8 cellular contexts compared by ENCODE assay signal in the genomic region with DNA sequence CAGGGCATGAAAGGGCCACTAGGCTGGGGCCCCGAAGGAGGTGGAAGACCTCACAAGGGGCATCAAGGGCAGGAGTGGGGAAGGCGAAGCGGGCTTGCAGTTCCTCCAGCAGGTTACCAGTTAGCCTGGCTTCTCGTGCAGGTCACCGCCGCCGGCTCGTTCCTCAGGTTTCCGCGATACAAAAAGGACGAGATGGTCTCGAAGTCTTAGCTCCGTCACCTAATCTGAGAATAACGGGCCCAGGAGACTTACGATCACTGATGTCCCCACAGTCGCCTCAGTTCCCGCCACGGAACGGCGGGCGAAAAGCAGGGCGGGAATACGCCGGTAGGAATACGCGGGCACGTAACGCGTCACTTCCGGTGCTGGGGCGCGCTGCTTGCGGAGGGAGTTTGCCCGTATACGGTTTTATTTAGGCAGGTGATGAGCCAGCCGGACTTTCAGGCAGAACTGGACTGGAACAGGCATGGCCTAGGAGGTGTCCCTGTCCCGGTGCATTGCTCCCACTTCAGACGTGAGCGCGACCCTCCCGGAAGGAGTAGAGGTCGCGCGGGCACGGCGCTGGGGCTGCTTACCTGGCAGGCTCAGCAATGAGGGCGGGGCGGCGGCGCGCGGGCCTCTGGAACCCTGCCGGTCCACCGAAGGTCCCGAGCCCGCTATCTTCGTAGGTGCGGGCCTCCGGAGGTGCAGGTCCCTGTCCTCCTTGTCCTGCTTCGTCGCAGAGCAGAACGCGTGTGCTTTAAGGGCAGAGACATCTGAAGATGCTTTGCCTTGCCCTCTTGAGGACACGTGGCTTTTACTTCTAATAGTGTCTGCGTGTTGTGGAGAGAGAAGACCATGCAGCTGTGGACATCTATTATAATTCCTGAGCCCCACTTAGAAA. TPM values are rescaled to one million over a fixed set of nuclear protein-coding genes. Genes with fewer than 3 reads are reported as not detected.
DNase-seq lines count a peak whose midpoint lies in the region; TF ChIP-seq lines count a peak whose summit lies in the region.

A gene with protein sequence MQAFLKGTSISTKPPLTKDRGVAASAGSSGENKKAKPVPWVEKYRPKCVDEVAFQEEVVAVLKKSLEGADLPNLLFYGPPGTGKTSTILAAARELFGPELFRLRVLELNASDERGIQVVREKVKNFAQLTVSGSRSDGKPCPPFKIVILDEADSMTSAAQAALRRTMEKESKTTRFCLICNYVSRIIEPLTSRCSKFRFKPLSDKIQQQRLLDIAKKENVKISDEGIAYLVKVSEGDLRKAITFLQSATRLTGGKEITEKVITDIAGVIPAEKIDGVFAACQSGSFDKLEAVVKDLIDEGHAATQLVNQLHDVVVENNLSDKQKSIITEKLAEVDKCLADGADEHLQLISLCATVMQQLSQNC (minus strand): TSS at position 310 of the 883 bp plus-strand sequence. CDS start 1,769 bp downstream, outside the sequence.

- H3K27me3 Mint-ChIP-seq in activated T-helper 2 cell treated with anti-CD3 and anti-CD28 coated beads, Interferon-gamma antibody, Interleukin-2, Interleukin-4, amounts not matched to agents 10 μg/mL and 5 μg/mL and 100 μg/mL, durations not matched to agents 14 hours and 24 hours and 36 hours (ENCODE audit: low read depth), result no peaks in the 10 kb centered on the region
- no peaks in the 10 kb centered on the region for H3K27me3 Mint-ChIP-seq in nephron (ENCODE audit: low read depth)
- H3K27me3 Mint-ChIP-seq in stimulated activated naive CD8-positive, alpha-beta T cell treated with anti-CD3 and anti-CD28 coated beads, Interleukin-15, Interleukin-2, amounts not matched to agents 100 ng/mL and 50 ng/mL, for 24 hours, result no peaks in the 10 kb centered on the region

- H3K79me2 ChIP-seq in DOHH2 (ENCODE audit: control insufficient read depth, low read length) (peaks cover 53% of the 10 kb centered on the region), GM23248 (ENCODE audit: insufficient read depth) (peaks cover 19% of the 10 kb centered on the region)

- peak within 1 kb of the TSS; percentile 87 for H3K9ac ChIP-seq in GM23248

- H3K9me3 Mint-ChIP-seq in activated T-helper 2 cell treated with anti-CD3 and anti-CD28 coated beads, Interferon-gamma antibody, Interleukin-2, Interleukin-4, amounts not matched to agents 10 μg/mL and 5 μg/mL and 100 μg/mL, durations not matched to agents 14 hours and 24 hours and 36 hours, result no peaks in the 10 kb centered on the region
- H3K9me3 Mint-ChIP-seq in nephron, result no peaks in the 10 kb centered on the region
- no peaks in the 10 kb centered on the region for H3K9me3 Mint-ChIP-seq in stimulated activated naive CD8-positive, alpha-beta T cell treated with anti-CD3 and anti-CD28 coated beads, Interleukin-15, Interleukin-2, amounts not matched to agents 100 ng/mL and 50 ng/mL, for 24 hours

- peaks cover 28% of the 10 kb centered on the region for H3K36me3 Mint-ChIP-seq in activated T-helper 2 cell treated with anti-CD3 and anti-CD28 coated beads, Interferon-gamma antibody, Interleukin-2, Interleukin-4, amounts not matched to agents 10 μg/mL and 5 μg/mL and 100 μg/mL, durations not matched to agents 14 hours and 24 hours and 36 hours (ENCODE audit: low read depth)
- H3K36me3 Mint-ChIP-seq in nephron (ENCODE audit: low read depth), result peaks cover 10% of the 10 kb centered on the region
- H3K36me3 Mint-ChIP-seq in stimulated activated naive CD8-positive, alpha-beta T cell treated with anti-CD3 and anti-CD28 coated beads, Interleukin-15, Interleukin-2, amounts not matched to agents 100 ng/mL and 50 ng/mL, for 24 hours (ENCODE audit: low read depth), result peaks cover 29% of the 10 kb centered on the region

- H3K4me2 ChIP-seq in DOHH2 (ENCODE audit: low read length), result peak within 1 kb of the TSS; percentile 86
- peak within 1 kb of the TSS; percentile 95 for H3K4me2 ChIP-seq in GM23248 (ENCODE audit: unreplicated experiment)

- H3K27ac Mint-ChIP-seq in activated T-helper 2 cell treated with anti-CD3 and anti-CD28 coated beads, Interferon-gamma antibody, Interleukin-2, Interleukin-4, amounts not matched to agents 10 μg/mL and 5 μg/mL and 100 μg/mL, durations not matched to agents 14 hours and 24 hours and 36 hours, result peak within 1 kb of the TSS; percentile 85
- peak within 1 kb of the TSS; percentile 77 to 91 (median 87) for H3K27ac Mint-ChIP-seq in nephron
- H3K27ac Mint-ChIP-seq in stimulated activated naive CD8-positive, alpha-beta T cell treated with anti-CD3 and anti-CD28 coated beads, Interleukin-15, Interleukin-2, amounts not matched to agents 100 ng/mL and 50 ng/mL, for 24 hours, result peak within 1 kb of the TSS; percentile 93

- H3K9me3 ChIP-seq in DOHH2 (ENCODE audit: control insufficient read depth, insufficient read depth, low read length) (no peaks in the 10 kb centered on the region), GM23248 (ENCODE audit: low read depth) (no peaks in the 10 kb centered on the region)

- 3 to 4% methylated on average over 55 to 56 of the region's 65 CpGs for WGBS in GM23248 (ENCODE audit: low coverage in 1 of 2, low lambda C conversion rate in 2 of 2, missing lambda C conversion rate in 2 of 2), 2 experiments

- TF ChIP-seq POLR2A in Raji (IDR thresholded peaks at IDR 0.05; ENCODE audit: insufficient read depth, low read depth, low read length), result peak; percentile 97

- H3F3A ChIP-seq in DOHH2 (ENCODE audit: control insufficient read depth, insufficient read depth) (0 out of 2 replicates have a peak, but pooled peaks cover 6% of the 10 kb centered on the region), GM23248 (ENCODE audit: insufficient read depth) (no peaks in the 10 kb centered on the region)

- peak within 1 kb of the TSS; percentile 99 for H2AFZ ChIP-seq in GM23248

- peak within 1 kb of the TSS; percentile 83 for H3K4me3 ChIP-seq in DOHH2 (ENCODE audit: low read length)
- H3K4me3 ChIP-seq in GM23248, result peak within 1 kb of the TSS; percentile 96
- H3K4me3 ChIP-seq in fibroblast of pulmonary artery (replicated peaks; ENCODE audit: low read depth, low read length), result peak within 1 kb of the TSS; percentile 90

- peak within 1 kb of the TSS; percentile 90 for H3K4me3 Mint-ChIP-seq in activated T-helper 2 cell treated with anti-CD3 and anti-CD28 coated beads, Interferon-gamma antibody, Interleukin-2, Interleukin-4, amounts not matched to agents 10 μg/mL and 5 μg/mL and 100 μg/mL, durations not matched to agents 14 hours and 24 hours and 36 hours (ENCODE audit: low read depth)
- peak within 1 kb of the TSS; percentile 93 to 97 (median 96) for H3K4me3 Mint-ChIP-seq in nephron
- peak within 1 kb of the TSS; percentile 93 for H3K4me3 Mint-ChIP-seq in stimulated activated naive CD8-positive, alpha-beta T cell treated with anti-CD3 and anti-CD28 coated beads, Interleukin-15, Interleukin-2, amounts not matched to agents 100 ng/mL and 50 ng/mL, for 24 hours

- H3K27me3 ChIP-seq in DOHH2 (ENCODE audit: control insufficient read depth, low read length) (no peaks in the 10 kb centered on the region), GM23248 (replicated peaks; ENCODE audit: insufficient read depth) (no peaks in the 10 kb centered on the region)

- in situ Hi-C loops in GM23248 (cut with MboI), result loop anchor here (25.0 kb wide), 1 partner anchor 819 kb away; no protein-coding TSS in a partner anchor

- intact Hi-C loops in activated T-helper 2 cell treated with anti-CD3 and anti-CD28 coated beads, Interferon-gamma antibody, Interleukin-2, Interleukin-4, amounts not matched to agents 10 μg/mL and 5 μg/mL and 100 μg/mL, durations not matched to agents 14 hours and 24 hours and 36 hours (cut with micrococcal nuclease), result loop anchor here (1.0 to 10.0 kb wide), 4 partner anchors 15 to 552 kb away; no protein-coding TSS in a partner anchor

- peaks cover 23% of the 10 kb centered on the region for H3K4me1 Mint-ChIP-seq in activated T-helper 2 cell treated with anti-CD3 and anti-CD28 coated beads, Interferon-gamma antibody, Interleukin-2, Interleukin-4, amounts not matched to agents 10 μg/mL and 5 μg/mL and 100 μg/mL, durations not matched to agents 14 hours and 24 hours and 36 hours (ENCODE audit: low read depth)
- peaks cover 6% of the 10 kb centered on the region for H3K4me1 Mint-ChIP-seq in nephron
- H3K4me1 Mint-ChIP-seq in stimulated activated naive CD8-positive, alpha-beta T cell treated with anti-CD3 and anti-CD28 coated beads, Interleukin-15, Interleukin-2, amounts not matched to agents 100 ng/mL and 50 ng/mL, for 24 hours (ENCODE audit: low read depth), result peaks cover 43% of the 10 kb centered on the region

- no peaks in the 10 kb centered on the region for H4K20me1 ChIP-seq in DOHH2 (ENCODE audit: control insufficient read depth, insufficient read depth, low read depth, low read length)
- H4K20me1 ChIP-seq in GM23248 (ENCODE audit: insufficient read depth), result no peaks in the 10 kb centered on the region

- H3K9me2 ChIP-seq in DOHH2 (replicated peaks; ENCODE audit: control insufficient read depth, low read length) (no peaks in the 10 kb centered on the region), GM23248 (ENCODE audit: insufficient read depth) (no peaks in the 10 kb centered on the region)

- peaks cover 26% of the 10 kb centered on the region for H3K4me1 ChIP-seq in DOHH2 (ENCODE audit: control insufficient read depth, low read length)
- peaks cover 10% of the 10 kb centered on the region for H3K4me1 ChIP-seq in GM23248 (ENCODE audit: insufficient read depth)

- H3K36me3 ChIP-seq in DOHH2 (ENCODE audit: control insufficient read depth, low read length) (peaks cover 43% of the 10 kb centered on the region), GM23248 (ENCODE audit: low read depth) (no peaks in the 10 kb centered on the region)

- DNase-seq in GM23248, result peak; percentile 83
- DNase-seq in Kasumi-1 (lab: John Stamatoyannopoulos, UW), result peak; percentile 82 to 84
- DNase-seq in activated T-helper 2 cell treated with anti-CD3 and anti-CD28 coated beads, Interferon-gamma antibody, Interleukin-2, Interleukin-4, amounts not matched to agents 10 μg/mL and 5 μg/mL and 100 μg/mL, durations not matched to agents 14 hours and 24 hours and 36 hours (ENCODE audit: low spot score), result peak; percentile 79
- peak; percentile 70 for DNase-seq in fibroblast of pulmonary artery (ENCODE audit: low read depth)

- H3K27ac ChIP-seq in DOHH2 (ENCODE audit: low read depth, low read length), result peak within 1 kb of the TSS; percentile 64
- peak within 1 kb of the TSS; percentile 26 for H3K27ac ChIP-seq in GM23248

- TF ChIP-seq CTCF in DOHH2 (IDR thresholded peaks at IDR 0.05; ENCODE audit: low read depth, low read length, poor library complexity, severe bottlenecking), result no peak
- no peak for TF ChIP-seq CTCF in fibroblast of pulmonary artery (IDR thresholded peaks at IDR 0.05; ENCODE audit: low read length, missing control alignments)
- no peak for TF ChIP-seq CTCF in nephron (IDR thresholded peaks at IDR 0.05; ENCODE audit: unreplicated experiment in 3 of 3)

RNA-seq across cellular contexts. Expression of the gene that starts here (rescaled TPM):
- total RNA-seq in GM23248 (2014; rRNA removed; shearing (Covaris generic)), result 12.0 and 16.2 TPM in 2 replicates
- polyA plus RNA-seq in GM23248 (2016; fragmentation: Nextera tagmentation; extraction: Ambion mirVana), result 22.1 and 22.8 TPM in 2 replicates
- 97.2 and 105 TPM in 2 replicates for total RNA-seq in activated T-helper 2 cell treated with anti-CD3 and anti-CD28 coated beads, Interferon-gamma antibody, Interleukin-2, Interleukin-4, amounts not matched to agents 10 μg/mL and 5 μg/mL and 100 μg/mL, durations not matched to agents 14 hours and 24 hours and 36 hours

Comparison
In these comparisons a context has a peak if more than half of its experiments do, and no peak if none do; other contexts are left out.
1. Peak in every context shown above with its lines: DNase-seq, H3K4me3 ChIP-seq and H3K27ac ChIP-seq.